Comparison of ENCODE assay signal across 22 cellular contexts in the genomic region with DNA sequence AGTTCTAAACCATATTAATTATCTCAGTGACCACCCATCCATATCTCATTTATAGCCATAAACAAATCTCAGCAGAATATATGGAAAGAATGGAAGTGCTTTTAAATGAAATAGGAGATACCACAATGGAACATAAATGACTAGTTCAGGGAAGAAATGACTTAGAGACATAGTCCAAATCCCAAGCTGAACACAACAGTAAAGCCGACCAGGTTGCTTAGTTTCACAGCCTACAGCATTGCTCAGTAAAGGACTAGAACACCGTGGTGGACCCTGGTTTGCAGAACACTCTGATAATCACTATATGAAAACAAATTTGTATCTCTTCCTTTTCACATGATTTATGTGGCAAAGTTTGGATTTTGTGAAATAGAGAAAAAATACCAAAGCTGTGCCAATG. TPM values are rescaled to one million over a fixed set of nuclear protein-coding genes. Genes with fewer than 3 reads are reported as not detected.
DNase-seq lines count a peak whose midpoint lies in the region; ATAC-seq and TF ChIP-seq lines count a peak whose summit lies in the region.
"Had no signal": no experiment of that assay in that cellular context is flagged by ENCODE, and none has a peak within 500 bp of the region (broad histone marks: within the 10 kb centered on the region; RNA-seq: fewer than 3 reads in every experiment).

No MANE protein-coding gene starts in this region.

- no peak for DNase-seq in activated T-cell treated with anti-CD3 and anti-CD28 coated beads, Interleukin-2, amount 50 U/mL, for 72 hours
- no peak for DNase-seq in activated T-cell treated with anti-CD3 and anti-CD28 coated beads, Interleukin-2, amount 50 U/mL, for 4 hours
- peak; percentile 32 for DNase-seq in kidney glomerular epithelial cell (lab: John Stamatoyannopoulos, UW)
- DNase-seq in mucosa of descending colon = no peak
- DNase-seq in left lobe of liver (ENCODE audit: low spot score) = no peak
- no peak for DNase-seq in NCI-H1436 (lab: John Stamatoyannopoulos, UW)
- DNase-seq in hypothalamus (lab: John Stamatoyannopoulos, UW) = no peak
- DNase-seq in effector CD8-positive, alpha-beta T cell (lab: John Stamatoyannopoulos, UW) = no peak
- DNase-seq: CD4-positive, CD25-positive, alpha-beta regulatory T cell; HFFc6; Karpas-422; NCI-H1092 treated with DMSO at 0.1 percent for 48 hours; NCI-H1436 treated with DMSO at 0.1 percent for 48 hours; NCI-H1930; NCI-H2107; NCI-H526; Right ventricle myocardium superior; RPMI8226 had no signal

- no peaks in the 10 kb centered on the region for H3K4me1 Mint-ChIP-seq in activated T-cell treated with anti-CD3 and anti-CD28 coated beads, Interleukin-2, amount 50 U/mL, for 72 hours (ENCODE audit: low read depth)
- peaks cover 4% of the 10 kb centered on the region for H3K4me1 Mint-ChIP-seq in activated T-cell treated with anti-CD3 and anti-CD28 coated beads, Interleukin-2, amount 50 U/mL, for 4 hours (ENCODE audit: low read depth)
- H3K4me1 Mint-ChIP-seq: GM23338 had no signal

- H3K36me3 Mint-ChIP-seq in activated T-cell treated with anti-CD3 and anti-CD28 coated beads, Interleukin-2, amount 50 U/mL, for 72 hours (ENCODE audit: insufficient read depth in 2 of 2) = peaks cover 3 to 13% of the 10 kb centered on the region in 2 donors
- peaks cover 28% of the 10 kb centered on the region for H3K36me3 Mint-ChIP-seq in activated T-cell treated with anti-CD3 and anti-CD28 coated beads, Interleukin-2, amount 50 U/mL, for 4 hours (ENCODE audit: insufficient read depth)

- H3K27ac Mint-ChIP-seq in activated T-cell treated with anti-CD3 and anti-CD28 coated beads, Interleukin-2, amount 50 U/mL, for 72 hours = peak overlapping the region; percentile 5
- H3K27ac Mint-ChIP-seq: GM23338 had no signal

- intact Hi-C loops in mucosa of descending colon (cut with DNase I, micrococcal nuclease) = no loop called here

- no peaks in the 10 kb centered on the region for H3K9me3 Mint-ChIP-seq in activated T-cell treated with anti-CD3 and anti-CD28 coated beads, Interleukin-2, amount 50 U/mL, for 72 hours
- no peaks in the 10 kb centered on the region for H3K9me3 Mint-ChIP-seq in activated T-cell treated with anti-CD3 and anti-CD28 coated beads, Interleukin-2, amount 50 U/mL, for 4 hours
- H3K9me3 Mint-ChIP-seq: CD4-positive, CD25-positive, alpha-beta regulatory T cell; GM23338; HFFc6 had no signal

- no peak overlapping the region for H3K4me3 ChIP-seq in mucosa of descending colon
- H3K4me3 ChIP-seq: BLaER1, GM23338, HAP-1 had no signal

- no peaks in the 10 kb centered on the region for H3K27me3 Mint-ChIP-seq in activated T-cell treated with anti-CD3 and anti-CD28 coated beads, Interleukin-2, amount 50 U/mL, for 72 hours (ENCODE audit: low read depth)
- H3K27me3 Mint-ChIP-seq in activated T-cell treated with anti-CD3 and anti-CD28 coated beads, Interleukin-2, amount 50 U/mL, for 4 hours (ENCODE audit: low read depth) = no peaks in the 10 kb centered on the region
- H3K27me3 Mint-ChIP-seq: CD4-positive, CD25-positive, alpha-beta regulatory T cell had no signal

- H3K4me3 Mint-ChIP-seq in activated T-cell treated with anti-CD3 and anti-CD28 coated beads, Interleukin-2, amount 50 U/mL, for 72 hours = no peak overlapping the region
- H3K4me3 Mint-ChIP-seq in activated T-cell treated with anti-CD3 and anti-CD28 coated beads, Interleukin-2, amount 50 U/mL, for 4 hours = no peak overlapping the region
- H3K4me3 Mint-ChIP-seq: CD4-positive, CD25-positive, alpha-beta regulatory T cell; GM23338; HFFc6 had no signal

- no peak for ATAC-seq in activated T-cell treated with anti-CD3 and anti-CD28 coated beads, Interleukin-2, amount 50 U/mL, for 72 hours (replicated peaks in 1 of 2)
- no peak for ATAC-seq in activated T-cell treated with anti-CD3 and anti-CD28 coated beads, Interleukin-2, amount 50 U/mL, for 4 hours
- ATAC-seq in mucosa of descending colon = peak; percentile 70
- no peak for ATAC-seq in left lobe of liver
- ATAC-seq: GM23338, HepG2 had no signal

- H3K9me3 ChIP-seq in mucosa of descending colon = no peaks in the 10 kb centered on the region
- H3K9me3 ChIP-seq: BLaER1, HAP-1 had no signal

- H3K4me1 ChIP-seq in mucosa of descending colon (ENCODE audit: low read depth) = peaks cover 5% of the 10 kb centered on the region
- H3K4me1 ChIP-seq: BLaER1, HAP-1 had no signal

- no peak for TF ChIP-seq CTCF in mucosa of descending colon (IDR thresholded peaks at IDR 0.05)

- no peaks in the 10 kb centered on the region for H3K36me3 ChIP-seq in mucosa of descending colon (ENCODE audit: low read depth)

RNA-seq across cellular contexts. Expression of a gene that starts 40.3 kb away (rescaled TPM):
- 10 to 100 TPM; 41.4 to 51.4 TPM for total RNA-seq in activated T-cell treated with anti-CD3 and anti-CD28 coated beads, Interleukin-2, amount 50 U/mL, for 72 hours
- total RNA-seq in activated T-cell treated with anti-CD3 and anti-CD28 coated beads, Interleukin-2, amount 50 U/mL, for 4 hours = 10 to 100 TPM; 24.0 to 26.3 (median 25.5) TPM
- total RNA-seq in mucosa of descending colon = 10 to 100 TPM; 40.8 to 51.7 (median 42.5) TPM
- 9.5 TPM for total RNA-seq in left lobe of liver
